ENCODE assay signal across 8 cellular contexts in the genomic region with DNA sequence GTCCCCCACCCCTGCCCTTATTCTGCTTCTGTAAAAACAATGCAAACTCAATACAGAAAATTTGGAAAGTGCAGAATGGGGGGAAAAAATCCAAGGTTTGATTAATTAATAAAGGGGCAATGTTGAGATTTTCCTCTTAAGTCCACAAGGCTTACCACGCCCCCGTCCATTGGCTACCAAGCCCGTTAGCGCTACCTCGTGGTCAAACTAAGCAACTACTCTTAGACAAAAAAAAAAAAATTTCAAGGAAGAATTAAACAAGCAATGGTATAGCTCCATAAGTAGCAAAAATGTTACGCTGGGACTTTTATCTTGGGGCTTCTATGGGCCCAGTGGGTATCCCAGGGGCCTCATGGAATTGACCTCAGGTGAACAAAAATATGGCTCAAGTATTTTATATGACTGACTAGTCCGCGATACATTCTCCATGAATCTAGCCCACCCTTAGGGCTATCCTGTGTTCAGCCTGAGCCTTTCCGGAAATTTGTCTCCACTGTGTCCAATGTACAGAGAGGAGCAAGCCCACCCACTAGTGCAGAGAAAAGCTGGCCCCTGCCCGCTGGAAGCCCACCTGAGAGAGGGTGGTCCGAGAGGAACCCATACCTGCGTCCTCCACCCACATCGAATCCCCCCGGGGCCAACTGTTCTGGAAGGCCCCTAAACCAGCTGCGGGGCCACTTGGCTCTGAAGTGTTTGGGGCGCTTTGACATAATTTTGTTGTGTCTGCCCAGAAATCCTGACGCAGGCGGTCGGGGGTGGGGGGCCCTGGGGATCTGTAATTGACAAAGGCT. TPM values are rescaled to one million over a fixed set of nuclear protein-coding genes. Genes with fewer than 3 reads are reported as not detected.
DNase-seq lines count a peak whose midpoint lies in the region; ATAC-seq, FAIRE-seq and TF ChIP-seq lines count a peak whose summit lies in the region.

No MANE protein-coding gene starts in this region.

- no peaks in the 10 kb centered on the region for H3K9me3 Mint-ChIP-seq in astrocyte (ENCODE audit: unreplicated experiment)

- no peaks in the 10 kb centered on the region for H3K36me3 Mint-ChIP-seq in astrocyte (ENCODE audit: low read depth, unreplicated experiment)

- no peak for FAIRE-seq in astrocyte (lab: Jason Lieb, UNC)

- TF ChIP-seq EP300 in SK-N-SH (IDR thresholded peaks at IDR 0.05; ENCODE audit: borderline replicate concordance in 1 of 2, low read depth in 1 of 2, low read length in 1 of 2): no peak

- DNase-seq in GDM1 (lab: John Stamatoyannopoulos, UW) (peak; percentile 40), NCI-H1092 treated with DMSO at 0.1 percent for 48 hours (lab: John Stamatoyannopoulos, UW) (peak; percentile 49), SK-N-SH (peak; percentile 80), astrocyte (ENCODE audit: low read depth) (peak; percentile 59), right cardiac atrium (peak; percentile 58 to 75 (median 62))

- H3K4me3 Mint-ChIP-seq in astrocyte (ENCODE audit: unreplicated experiment): no peak overlapping the region

- H3K4me1 ChIP-seq in SK-N-SH (ENCODE audit: control insufficient read depth in 1 of 2, insufficient read depth in 2 of 2, low read depth in 1 of 2, low read length in 1 of 2): peaks cover 0 to 3% of the 10 kb centered on the region in 2 experiments; a peak in 1 of 4 replicates
- peaks cover 5% of the 10 kb centered on the region for H3K4me1 ChIP-seq in astrocyte (ENCODE audit: insufficient read depth, low read length)
- H3K4me1 ChIP-seq in right cardiac atrium (ENCODE audit: control insufficient read depth, insufficient read depth, low read length): peaks cover 6% of the 10 kb centered on the region
- peaks cover 11% of the 10 kb centered on the region for H3K4me1 ChIP-seq in skeletal muscle satellite cell (ENCODE audit: control insufficient read depth, insufficient read depth, low read length)

- H3K27me3 Mint-ChIP-seq in astrocyte (ENCODE audit: low read depth, unreplicated experiment): peaks cover 7% of the 10 kb centered on the region

- H3K9me2 ChIP-seq in SK-N-SH: no peaks in the 10 kb centered on the region

- H3K9me3 ChIP-seq in SK-N-SH (no peaks in the 10 kb centered on the region), astrocyte (ENCODE audit: insufficient read depth, low read depth, low read length) (no peaks in the 10 kb centered on the region), right cardiac atrium (ENCODE audit: control insufficient read depth, low read length) (no peaks in the 10 kb centered on the region), skeletal muscle satellite cell (replicated peaks; ENCODE audit: low read length) (no peaks in the 10 kb centered on the region)

- TF ChIP-seq CTCF in SK-N-SH (IDR thresholded peaks at IDR 0.05): peak; percentile 99
- TF ChIP-seq CTCF in astrocyte (IDR thresholded peaks at IDR 0.05; ENCODE audit: insufficient read depth, low read depth, low read length): peak; percentile 77

- intact Hi-C loops in right cardiac atrium (cut with DNase I): loop anchor here (5.0 to 10.0 kb wide), 6 partner anchors 130 to 367 kb away; a partner anchor contains a TSS

- no peak overlapping the region for H2AFZ ChIP-seq in SK-N-SH (ENCODE audit: low read depth)
- no peak overlapping the region for H2AFZ ChIP-seq in astrocyte (ENCODE audit: low read depth, low read length)

- peak; percentile 100 for TF ChIP-seq RAD21 in SK-N-SH (IDR thresholded peaks at IDR 0.05; ENCODE audit: low read length)

- peak; percentile 40 to 45 for ATAC-seq in right cardiac atrium
- no peak for ATAC-seq in HG02938 (IDR thresholded peaks at IDR 0.05; ENCODE audit: unreplicated experiment)
- no peak for ATAC-seq in GM21360 (IDR thresholded peaks at IDR 0.05; ENCODE audit: unreplicated experiment)

- H3K79me2 ChIP-seq in SK-N-SH (ENCODE audit: insufficient read depth) (no peaks in the 10 kb centered on the region), astrocyte (ENCODE audit: insufficient read depth, low read length) (no peaks in the 10 kb centered on the region)

- WGBS in SK-N-SH (ENCODE audit: low lambda C conversion rate): 54% methylated on average over 18 of the region's 19 CpGs
- 42% methylated on average over 19 of the region's 19 CpGs for whole genome bisulfite sequencing in right cardiac atrium

- H3K36me3 ChIP-seq in SK-N-SH (replicated peaks in 1 of 2; ENCODE audit: control insufficient read depth in 1 of 2, insufficient read depth in 2 of 2, low read length in 1 of 2) (no peaks in the 10 kb centered on the region), astrocyte (ENCODE audit: insufficient read depth, low read length) (no peaks in the 10 kb centered on the region), skeletal muscle satellite cell (ENCODE audit: insufficient read depth, low read length) (no peaks in the 10 kb centered on the region)

- H3K9ac ChIP-seq in SK-N-SH: no peak overlapping the region
- no peak overlapping the region for H3K9ac ChIP-seq in astrocyte (ENCODE audit: low read length)
- peak overlapping the region; percentile 32 for H3K9ac ChIP-seq in skeletal muscle satellite cell (ENCODE audit: low read depth, low read length)

- H3F3A ChIP-seq in SK-N-SH (replicated peaks; ENCODE audit: insufficient read depth): peaks cover 4% of the 10 kb centered on the region

- CTCF ChIA-PET in SK-N-SH (lab: Yijun Ruan, JAX): interaction anchor here (0.6 to 6.1 kb wide), 65 partner anchors 9 to 422 kb away, joined by 3 to 60 read pairs (median 4); a partner anchor contains a TSS

- H3K4me1 Mint-ChIP-seq in astrocyte (ENCODE audit: low read depth, unreplicated experiment): peaks cover 12% of the 10 kb centered on the region

- no peak overlapping the region for H3K4me3 ChIP-seq in SK-N-SH (ENCODE audit: low read depth in 2 of 2, low read length in 1 of 2)
- H3K4me3 ChIP-seq in astrocyte (ENCODE audit: insufficient read depth, low read depth, low read length): no peak overlapping the region
- no peak overlapping the region for H3K4me3 ChIP-seq in right cardiac atrium (ENCODE audit: low read length)
- H3K4me3 ChIP-seq in skeletal muscle satellite cell (ENCODE audit: low read length): no peak overlapping the region

- H3K4me2 ChIP-seq in SK-N-SH (no peak overlapping the region), astrocyte (ENCODE audit: low read length) (no peak overlapping the region), skeletal muscle satellite cell (ENCODE audit: low read length) (peak overlapping the region; percentile 43)

- H3K27me3 ChIP-seq in SK-N-SH (ENCODE audit: insufficient read depth) (no peaks in the 10 kb centered on the region), astrocyte (ENCODE audit: insufficient read depth, low read length) (no peaks in the 10 kb centered on the region), right cardiac atrium (ENCODE audit: control insufficient read depth, insufficient read depth) (no peaks in the 10 kb centered on the region), skeletal muscle satellite cell (ENCODE audit: control insufficient read depth, insufficient read depth, low read length) (no peaks in the 10 kb centered on the region)

- H3K27ac ChIP-seq in SK-N-SH (ENCODE audit: low read depth in 2 of 2, low read length in 1 of 2): no peak overlapping the region
- no peak overlapping the region for H3K27ac ChIP-seq in astrocyte (ENCODE audit: low read depth, low read length)
- no peak overlapping the region for H3K27ac ChIP-seq in right cardiac atrium (ENCODE audit: low read length)

- H4K20me1 ChIP-seq in SK-N-SH (ENCODE audit: insufficient read depth): no peaks in the 10 kb centered on the region
- H4K20me1 ChIP-seq in astrocyte (ENCODE audit: insufficient read depth, low read length): no peaks in the 10 kb centered on the region

- no peak overlapping the region for H3K27ac Mint-ChIP-seq in astrocyte (ENCODE audit: unreplicated experiment)

- POLR2A ChIA-PET in SK-N-SH (lab: Yijun Ruan, JAX): interaction anchor here (0.6 to 4.3 kb wide), 4 partner anchors 134 to 370 kb away, joined by 3 to 39 read pairs (median 4); no protein-coding TSS in a partner anchor

TF ChIP-seq in SK-N-SH, 30 proteins besides CTCF, POLR2A, EP300 and RAD21:
- peak; percentile 97 for TF ChIP-seq SMC3 (IDR thresholded peaks at IDR 0.05; ENCODE audit: low read depth, low read length)
- peak; percentile 38; the same call in 1 of the 2 replicates for TF ChIP-seq MXI1 (IDR thresholded peaks at IDR 0.05; ENCODE audit: low read depth, low read length)
- TF ChIP-seq, protein P1, sequence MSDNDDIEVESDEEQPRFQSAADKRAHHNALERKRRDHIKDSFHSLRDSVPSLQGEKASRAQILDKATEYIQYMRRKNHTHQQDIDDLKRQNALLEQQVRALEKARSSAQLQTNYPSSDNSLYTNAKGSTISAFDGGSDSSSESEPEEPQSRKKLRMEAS (IDR thresholded peaks at IDR 0.05; ENCODE audit: low read depth): peak; percentile 34; the same call in 1 of the 2 replicates
- no peak for TF ChIP-seq TEAD4 (IDR thresholded peaks at IDR 0.05; ENCODE audit: borderline replicate concordance, insufficient read depth)
- no peak for TF ChIP-seq GABPA (IDR thresholded peaks at IDR 0.05; ENCODE audit: low read depth)
- no peak for TF ChIP-seq FOXJ3 (CRISPR knock-in tag; IDR thresholded peaks at IDR 0.05)

RNA-seq across cellular contexts. Expression of a gene that starts 19.1 kb away (rescaled TPM):
- polyA plus RNA-seq in SK-N-SH (2012; rRNA removed) (24.0 and 30.7 TPM in 2 replicates), right cardiac atrium (21.4 TPM)
- polyA plus RNA-seq in SK-N-SH (2012; cell fraction: cytosol; rRNA removed): 26.9 and 29.1 TPM in 2 replicates
- polyA plus RNA-seq in SK-N-SH (2012; cell fraction: nucleus; rRNA removed): 24.0 and 32.4 TPM in 2 replicates
- total RNA-seq in astrocyte (56.1 and 58.2 TPM in 2 replicates), right cardiac atrium (10 to 100 TPM; 42.6 to 56.8 (median 46.6) TPM)
- 18.3 and 19.3 TPM in 2 replicates for total RNA-seq in skeletal muscle satellite cell (2012; rRNA removed)

Comparison
In these comparisons a context has a peak if more than half of its experiments do, and no peak if none do; other contexts are left out.
1. ATAC-seq: peak in right cardiac atrium (2 of 2); none in HG02938 (single experiment) and GM21360 (single experiment).
2. Peak in every context shown above with its lines, with median percentiles within 50 percentile points of each other: DNase-seq.